1 cellular context compared by ENCODE assay signal in genomic region chr21:35128526-35128925, GRCh38.
TF ChIP-seq lines count a peak whose summit lies in the region.

No MANE protein-coding gene starts in this region.

TF ChIP-seq in K562, 482 proteins besides CTCF, POLR2A, EP300 and RAD21 (continued from another document):
- TF ChIP-seq, protein P1, sequence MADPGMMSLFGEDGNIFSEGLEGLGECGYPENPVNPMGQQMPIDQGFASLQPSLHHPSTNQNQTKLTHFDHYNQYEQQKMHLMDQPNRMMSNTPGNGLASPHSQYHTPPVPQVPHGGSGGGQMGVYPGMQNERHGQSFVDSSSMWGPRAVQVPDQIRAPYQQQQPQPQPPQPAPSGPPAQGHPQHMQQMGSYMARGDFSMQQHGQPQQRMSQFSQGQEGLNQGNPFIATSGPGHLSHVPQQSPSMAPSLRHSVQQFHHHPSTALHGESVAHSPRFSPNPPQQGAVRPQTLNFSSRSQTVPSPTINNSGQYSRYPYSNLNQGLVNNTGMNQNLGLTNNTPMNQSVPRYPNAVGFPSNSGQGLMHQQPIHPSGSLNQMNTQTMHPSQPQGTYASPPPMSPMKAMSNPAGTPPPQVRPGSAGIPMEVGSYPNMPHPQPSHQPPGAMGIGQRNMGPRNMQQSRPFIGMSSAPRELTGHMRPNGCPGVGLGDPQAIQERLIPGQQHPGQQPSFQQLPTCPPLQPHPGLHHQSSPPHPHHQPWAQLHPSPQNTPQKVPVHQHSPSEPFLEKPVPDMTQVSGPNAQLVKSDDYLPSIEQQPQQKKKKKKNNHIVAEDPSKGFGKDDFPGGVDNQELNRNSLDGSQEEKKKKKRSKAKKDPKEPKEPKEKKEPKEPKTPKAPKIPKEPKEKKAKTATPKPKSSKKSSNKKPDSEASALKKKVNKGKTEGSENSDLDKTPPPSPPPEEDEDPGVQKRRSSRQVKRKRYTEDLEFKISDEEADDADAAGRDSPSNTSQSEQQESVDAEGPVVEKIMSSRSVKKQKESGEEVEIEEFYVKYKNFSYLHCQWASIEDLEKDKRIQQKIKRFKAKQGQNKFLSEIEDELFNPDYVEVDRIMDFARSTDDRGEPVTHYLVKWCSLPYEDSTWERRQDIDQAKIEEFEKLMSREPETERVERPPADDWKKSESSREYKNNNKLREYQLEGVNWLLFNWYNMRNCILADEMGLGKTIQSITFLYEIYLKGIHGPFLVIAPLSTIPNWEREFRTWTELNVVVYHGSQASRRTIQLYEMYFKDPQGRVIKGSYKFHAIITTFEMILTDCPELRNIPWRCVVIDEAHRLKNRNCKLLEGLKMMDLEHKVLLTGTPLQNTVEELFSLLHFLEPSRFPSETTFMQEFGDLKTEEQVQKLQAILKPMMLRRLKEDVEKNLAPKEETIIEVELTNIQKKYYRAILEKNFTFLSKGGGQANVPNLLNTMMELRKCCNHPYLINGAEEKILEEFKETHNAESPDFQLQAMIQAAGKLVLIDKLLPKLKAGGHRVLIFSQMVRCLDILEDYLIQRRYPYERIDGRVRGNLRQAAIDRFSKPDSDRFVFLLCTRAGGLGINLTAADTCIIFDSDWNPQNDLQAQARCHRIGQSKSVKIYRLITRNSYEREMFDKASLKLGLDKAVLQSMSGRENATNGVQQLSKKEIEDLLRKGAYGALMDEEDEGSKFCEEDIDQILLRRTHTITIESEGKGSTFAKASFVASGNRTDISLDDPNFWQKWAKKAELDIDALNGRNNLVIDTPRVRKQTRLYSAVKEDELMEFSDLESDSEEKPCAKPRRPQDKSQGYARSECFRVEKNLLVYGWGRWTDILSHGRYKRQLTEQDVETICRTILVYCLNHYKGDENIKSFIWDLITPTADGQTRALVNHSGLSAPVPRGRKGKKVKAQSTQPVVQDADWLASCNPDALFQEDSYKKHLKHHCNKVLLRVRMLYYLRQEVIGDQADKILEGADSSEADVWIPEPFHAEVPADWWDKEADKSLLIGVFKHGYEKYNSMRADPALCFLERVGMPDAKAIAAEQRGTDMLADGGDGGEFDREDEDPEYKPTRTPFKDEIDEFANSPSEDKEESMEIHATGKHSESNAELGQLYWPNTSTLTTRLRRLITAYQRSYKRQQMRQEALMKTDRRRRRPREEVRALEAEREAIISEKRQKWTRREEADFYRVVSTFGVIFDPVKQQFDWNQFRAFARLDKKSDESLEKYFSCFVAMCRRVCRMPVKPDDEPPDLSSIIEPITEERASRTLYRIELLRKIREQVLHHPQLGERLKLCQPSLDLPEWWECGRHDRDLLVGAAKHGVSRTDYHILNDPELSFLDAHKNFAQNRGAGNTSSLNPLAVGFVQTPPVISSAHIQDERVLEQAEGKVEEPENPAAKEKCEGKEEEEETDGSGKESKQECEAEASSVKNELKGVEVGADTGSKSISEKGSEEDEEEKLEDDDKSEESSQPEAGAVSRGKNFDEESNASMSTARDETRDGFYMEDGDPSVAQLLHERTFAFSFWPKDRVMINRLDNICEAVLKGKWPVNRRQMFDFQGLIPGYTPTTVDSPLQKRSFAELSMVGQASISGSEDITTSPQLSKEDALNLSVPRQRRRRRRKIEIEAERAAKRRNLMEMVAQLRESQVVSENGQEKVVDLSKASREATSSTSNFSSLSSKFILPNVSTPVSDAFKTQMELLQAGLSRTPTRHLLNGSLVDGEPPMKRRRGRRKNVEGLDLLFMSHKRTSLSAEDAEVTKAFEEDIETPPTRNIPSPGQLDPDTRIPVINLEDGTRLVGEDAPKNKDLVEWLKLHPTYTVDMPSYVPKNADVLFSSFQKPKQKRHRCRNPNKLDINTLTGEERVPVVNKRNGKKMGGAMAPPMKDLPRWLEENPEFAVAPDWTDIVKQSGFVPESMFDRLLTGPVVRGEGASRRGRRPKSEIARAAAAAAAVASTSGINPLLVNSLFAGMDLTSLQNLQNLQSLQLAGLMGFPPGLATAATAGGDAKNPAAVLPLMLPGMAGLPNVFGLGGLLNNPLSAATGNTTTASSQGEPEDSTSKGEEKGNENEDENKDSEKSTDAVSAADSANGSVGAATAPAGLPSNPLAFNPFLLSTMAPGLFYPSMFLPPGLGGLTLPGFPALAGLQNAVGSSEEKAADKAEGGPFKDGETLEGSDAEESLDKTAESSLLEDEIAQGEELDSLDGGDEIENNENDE (IDR thresholded peaks at IDR 0.05; ENCODE audit: low read depth, low read length): no peak
- TF ChIP-seq ARNT (IDR thresholded peaks at IDR 0.05) (no peak), XRCC4 (IDR thresholded peaks at IDR 0.05; ENCODE audit: extremely low read depth, insufficient read depth, insufficient read length) (no peak), PURB (CRISPR knock-in tag; IDR thresholded peaks at IDR 0.05; ENCODE audit: low read depth) (no peak), ZNF12 (CRISPR knock-in tag; IDR thresholded peaks at IDR 0.05) (no peak), NR4A1 (CRISPR knock-in tag; IDR thresholded peaks at IDR 0.05) (no peak), NR4A1 (tag; IDR thresholded peaks at IDR 0.05) (no peak), ETS2 (tag; IDR thresholded peaks at IDR 0.05; ENCODE audit: borderline replicate concordance, poor library complexity, severe bottlenecking) (no peak), MAFK (IDR thresholded peaks at IDR 0.05; ENCODE audit: low read length) (no peak), RBFOX2 (IDR thresholded peaks at IDR 0.05; ENCODE audit: low read depth, low read length) (no peak)
- TF ChIP-seq, protein P2, sequence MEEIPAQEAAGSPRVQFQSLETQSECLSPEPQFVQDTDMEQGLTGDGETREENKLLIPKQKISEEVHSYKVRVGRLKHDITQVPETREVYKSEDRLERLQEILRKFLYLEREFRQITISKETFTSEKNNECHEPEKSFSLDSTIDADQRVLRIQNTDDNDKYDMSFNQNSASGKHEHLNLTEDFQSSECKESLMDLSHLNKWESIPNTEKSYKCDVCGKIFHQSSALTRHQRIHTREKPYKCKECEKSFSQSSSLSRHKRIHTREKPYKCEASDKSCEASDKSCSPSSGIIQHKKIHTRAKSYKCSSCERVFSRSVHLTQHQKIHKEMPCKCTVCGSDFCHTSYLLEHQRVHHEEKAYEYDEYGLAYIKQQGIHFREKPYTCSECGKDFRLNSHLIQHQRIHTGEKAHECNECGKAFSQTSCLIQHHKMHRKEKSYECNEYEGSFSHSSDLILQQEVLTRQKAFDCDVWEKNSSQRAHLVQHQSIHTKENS (CRISPR knock-in tag; IDR thresholded peaks at IDR 0.05): no peak
- TF ChIP-seq, protein P3, sequence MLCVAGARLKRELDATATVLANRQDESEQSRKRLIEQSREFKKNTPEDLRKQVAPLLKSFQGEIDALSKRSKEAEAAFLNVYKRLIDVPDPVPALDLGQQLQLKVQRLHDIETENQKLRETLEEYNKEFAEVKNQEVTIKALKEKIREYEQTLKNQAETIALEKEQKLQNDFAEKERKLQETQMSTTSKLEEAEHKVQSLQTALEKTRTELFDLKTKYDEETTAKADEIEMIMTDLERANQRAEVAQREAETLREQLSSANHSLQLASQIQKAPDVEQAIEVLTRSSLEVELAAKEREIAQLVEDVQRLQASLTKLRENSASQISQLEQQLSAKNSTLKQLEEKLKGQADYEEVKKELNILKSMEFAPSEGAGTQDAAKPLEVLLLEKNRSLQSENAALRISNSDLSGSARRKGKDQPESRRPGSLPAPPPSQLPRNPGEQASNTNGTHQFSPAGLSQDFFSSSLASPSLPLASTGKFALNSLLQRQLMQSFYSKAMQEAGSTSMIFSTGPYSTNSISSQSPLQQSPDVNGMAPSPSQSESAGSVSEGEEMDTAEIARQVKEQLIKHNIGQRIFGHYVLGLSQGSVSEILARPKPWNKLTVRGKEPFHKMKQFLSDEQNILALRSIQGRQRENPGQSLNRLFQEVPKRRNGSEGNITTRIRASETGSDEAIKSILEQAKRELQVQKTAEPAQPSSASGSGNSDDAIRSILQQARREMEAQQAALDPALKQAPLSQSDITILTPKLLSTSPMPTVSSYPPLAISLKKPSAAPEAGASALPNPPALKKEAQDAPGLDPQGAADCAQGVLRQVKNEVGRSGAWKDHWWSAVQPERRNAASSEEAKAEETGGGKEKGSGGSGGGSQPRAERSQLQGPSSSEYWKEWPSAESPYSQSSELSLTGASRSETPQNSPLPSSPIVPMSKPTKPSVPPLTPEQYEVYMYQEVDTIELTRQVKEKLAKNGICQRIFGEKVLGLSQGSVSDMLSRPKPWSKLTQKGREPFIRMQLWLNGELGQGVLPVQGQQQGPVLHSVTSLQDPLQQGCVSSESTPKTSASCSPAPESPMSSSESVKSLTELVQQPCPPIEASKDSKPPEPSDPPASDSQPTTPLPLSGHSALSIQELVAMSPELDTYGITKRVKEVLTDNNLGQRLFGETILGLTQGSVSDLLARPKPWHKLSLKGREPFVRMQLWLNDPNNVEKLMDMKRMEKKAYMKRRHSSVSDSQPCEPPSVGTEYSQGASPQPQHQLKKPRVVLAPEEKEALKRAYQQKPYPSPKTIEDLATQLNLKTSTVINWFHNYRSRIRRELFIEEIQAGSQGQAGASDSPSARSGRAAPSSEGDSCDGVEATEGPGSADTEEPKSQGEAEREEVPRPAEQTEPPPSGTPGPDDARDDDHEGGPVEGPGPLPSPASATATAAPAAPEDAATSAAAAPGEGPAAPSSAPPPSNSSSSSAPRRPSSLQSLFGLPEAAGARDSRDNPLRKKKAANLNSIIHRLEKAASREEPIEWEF (CRISPR knock-in tag; IDR thresholded peaks at IDR 0.05): no peak
TF ChIP-seq in K562: peak in this region for 0.
